ENCODE assay signal across 16 cellular contexts in the genomic region with DNA sequence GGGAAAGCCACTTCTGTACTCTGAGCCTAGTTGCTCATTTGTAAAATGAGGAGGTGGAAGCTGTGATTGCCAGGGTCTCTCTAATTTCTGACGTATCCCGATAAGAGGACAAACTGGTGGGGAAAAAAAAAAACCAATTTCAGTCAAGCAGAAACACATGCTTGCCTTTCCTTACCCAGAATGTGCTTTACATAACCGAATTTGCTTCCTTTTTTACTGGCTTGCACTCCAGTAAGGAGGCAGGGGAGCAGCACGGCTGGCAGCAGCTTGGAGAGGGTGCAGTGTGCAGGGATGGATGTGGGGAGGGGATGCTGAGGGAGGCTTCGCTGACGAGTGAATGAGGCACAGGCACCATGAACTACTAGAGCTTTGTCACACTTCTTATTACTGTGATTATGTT.
DNase-seq lines count a peak whose midpoint lies in the region; TF ChIP-seq lines count a peak whose summit lies in the region.
"Had no signal": no experiment of that assay in that cellular context is flagged by ENCODE, and none has a peak within 500 bp of the region (broad histone marks: within the 10 kb centered on the region; RNA-seq: fewer than 3 reads in every experiment).

No MANE protein-coding gene starts in this region.

- TF ChIP-seq CTCF in OCI-LY7 (conservative IDR thresholded peaks at IDR 0.05; ENCODE audit: low read length): no peak
- no peak for TF ChIP-seq CTCF in neutrophil (IDR thresholded peaks at IDR 0.05)
- no peak for TF ChIP-seq CTCF in ovary (IDR thresholded peaks at IDR 0.05)

- H3K4me3 ChIP-seq in OCI-LY7 (ENCODE audit: low read depth, low read length, poor library complexity, severe bottlenecking) (peak overlapping the region; percentile 41), neutrophil (ENCODE audit: low read depth in 1 of 2, low read length in 1 of 2) (no peak overlapping the region), ovary (no peak overlapping the region)
- H3K4me3 ChIP-seq: GM12878, SJCRH30 had no signal

- no peak for TF ChIP-seq POLR2A in ovary (IDR thresholded peaks at IDR 0.05)

- TF ChIP-seq EP300 in ovary (IDR thresholded peaks at IDR 0.05): no peak

- no peaks in the 10 kb centered on the region for H3K27me3 ChIP-seq in neutrophil
- no peaks in the 10 kb centered on the region for H3K27me3 ChIP-seq in ovary
- H3K27me3 ChIP-seq: SJCRH30 had no signal

- no peaks in the 10 kb centered on the region for H3K9me2 ChIP-seq in OCI-LY7 (ENCODE audit: insufficient read depth, low read length)

- H4K20me1 ChIP-seq in OCI-LY7 (ENCODE audit: insufficient read depth, low read length): no peaks in the 10 kb centered on the region

- BruUV-seq in OCI-LY7 (replicated peaks; lab: Mats Ljungman, UMichigan): no TSS peak

- peak overlapping the region; percentile 86 for H3K4me2 ChIP-seq in OCI-LY7 (ENCODE audit: low read length)

- no peak overlapping the region for H2AFZ ChIP-seq in OCI-LY7 (ENCODE audit: low read length)

- in situ Hi-C loops in KBM-7 (cut with MboI; ENCODE audit: low pct_unique_long_range_greater_than_20kb, low sequenced_read_pairs): no loop called here

- POLR2A ChIA-PET in OCI-LY7 (lab: Charles Lee): interaction anchor here (0.6 to 18.1 kb wide), 22 partner anchors 4 to 916 kb away, joined by 3 to 1356 read pairs (median 10); partner anchors contain the start of gene BCL6

- H3K9me3 ChIP-seq in OCI-LY7 (ENCODE audit: low read length) (no peaks in the 10 kb centered on the region), neutrophil (no peaks in the 10 kb centered on the region), ovary (no peaks in the 10 kb centered on the region)
- H3K9me3 ChIP-seq: SJCRH30 had no signal

- H3K4me1 ChIP-seq in OCI-LY7 (ENCODE audit: insufficient read depth, low read length, poor library complexity, severe bottlenecking) (peaks cover 99% of the 10 kb centered on the region), neutrophil (ENCODE audit: control insufficient read depth in 1 of 2, insufficient read depth in 1 of 2, low read depth in 1 of 2, low read length in 1 of 2) (peaks cover 78% of the 10 kb centered on the region in 2 experiments), ovary (ENCODE audit: insufficient read depth) (no peaks in the 10 kb centered on the region)
- H3K4me1 ChIP-seq: SJCRH30 had no signal

- CTCF ChIA-PET in OCI-LY7 (lab: Charles Lee; ENCODE audit: unreplicated experiment): interaction anchor here (1.2 to 1.4 kb wide), 2 partner anchors 10 to 21 kb away, joined by 5 to 7 read pairs; no protein-coding TSS in a partner anchor

- peaks cover 10% of the 10 kb centered on the region; the same call in 1 of the 2 replicates for H3K36me3 ChIP-seq in OCI-LY7 (ENCODE audit: insufficient read depth, low read length)
- no peaks in the 10 kb centered on the region for H3K36me3 ChIP-seq in neutrophil
- H3K36me3 ChIP-seq in ovary: no peaks in the 10 kb centered on the region
- H3K36me3 ChIP-seq: SJCRH30 had no signal

- WGBS in ovary, 3 donors: 35 to 43% (median 41%) methylated on average over 6 of the region's 6 CpGs

- peaks cover 38% of the 10 kb centered on the region; the same call in 1 of the 2 replicates for H3K79me2 ChIP-seq in OCI-LY7 (ENCODE audit: insufficient read depth, low read depth, low read length)

- peak; percentile 18 for DNase-seq in SKM-1 treated with dmso at 0.1 percent for 144 hours (lab: John Stamatoyannopoulos, UW; ENCODE audit: unreplicated experiment)
- no peak for DNase-seq in SKM-1 (lab: John Stamatoyannopoulos, UW; ENCODE audit: unreplicated experiment)
- DNase-seq in KBM-7: peak; percentile 18
- peak; percentile 78 for DNase-seq in OCI-LY7 (ENCODE audit: low spot score)
- DNase-seq in SIG-M5 treated with dmso at 0.1 percent for 504 hours (lab: John Stamatoyannopoulos, UW; ENCODE audit: unreplicated experiment): no peak
- DNase-seq in NCI-H345 (lab: John Stamatoyannopoulos, UW): no peak
- DNase-seq in ovary: no peak
- DNase-seq: Calu3; CD4-positive, alpha-beta T cell; HCEC 1CT; NCI-H1436 treated with DMSO at 0.1 percent for 48 hours; NCI-H2107; NCI-H82; SJCRH30 had no signal

- intact Hi-C loops in OCI-LY7 (cut with micrococcal nuclease; ENCODE audit: unreplicated experiment) (loop anchor here (5.0 kb wide), 1 partner anchor 970 kb away; no protein-coding TSS in a partner anchor), ovary (cut with DNase I) (no loop called here)

- H3K27ac ChIP-seq in OCI-LY7 (ENCODE audit: low read depth, low read length, poor library complexity, severe bottlenecking) (peak overlapping the region; percentile 99), neutrophil (peak overlapping the region; percentile 90), ovary (no peak overlapping the region)
- H3K27ac ChIP-seq: SJCRH30 had no signal

Comparison
In these comparisons a context has a peak if more than half of its experiments do, and no peak if none do; other contexts are left out.
1. DNase-seq: peak in SKM-1 treated with dmso at 0.1 percent for 144 hours (single experiment), KBM-7 (single experiment) and OCI-LY7 (single experiment); none in SKM-1 (single experiment), SIG-M5 treated with dmso at 0.1 percent for 504 hours (single experiment), NCI-H345 (single experiment) and ovary (0 of 5).
2. H3K27ac ChIP-seq: peak in OCI-LY7 (single experiment) and neutrophil (single experiment); none in ovary (0 of 2).